In the genomic region with DNA sequence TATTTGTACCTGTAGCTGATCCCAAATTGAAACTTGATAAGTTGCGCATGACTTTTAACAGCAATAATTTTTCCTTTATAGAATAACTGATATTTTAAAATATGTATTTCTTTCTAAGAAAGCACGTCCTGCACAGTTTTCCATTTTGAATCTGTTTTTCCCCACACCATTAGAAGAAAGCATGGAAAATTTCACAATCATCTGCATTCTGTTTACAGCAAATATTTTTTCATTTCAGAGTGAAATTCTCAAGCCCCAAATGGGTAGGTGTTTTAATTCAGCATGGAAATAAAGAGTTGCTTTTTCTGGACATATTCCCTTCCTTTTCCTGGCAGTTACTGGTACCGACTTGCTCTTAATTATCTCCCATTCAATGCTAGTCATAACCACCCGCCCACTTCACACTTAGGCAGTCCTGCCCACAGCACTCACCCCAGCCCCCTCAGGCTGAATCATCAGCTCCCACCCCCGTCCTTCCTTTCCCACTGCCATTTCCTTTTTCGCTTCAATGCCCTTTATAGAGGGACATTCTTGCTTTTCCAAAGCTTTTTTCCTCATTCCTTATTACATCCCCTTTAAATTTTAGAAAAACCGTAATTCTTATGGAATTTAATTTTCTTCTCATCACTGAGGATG, we compare ENCODE assay signal across 7 cellular contexts.
A peak's percentile ranks its signal among the peaks of the same experiment; 100 is the strongest.
DNase-seq lines count a peak whose midpoint lies in the region; ATAC-seq and TF ChIP-seq lines count a peak whose summit lies in the region.

No MANE protein-coding gene starts in this region.

- BruUV-seq in IMR-90 (replicated peaks; lab: Mats Ljungman, UMichigan): no TSS peak

- no peaks in the 10 kb centered on the region for H3K9me3 Mint-ChIP-seq in activated CD4-positive, alpha-beta memory T cell treated with anti-CD3 and anti-CD28 coated beads for 36 hours

- H2BK15ac ChIP-seq in IMR-90 (ENCODE audit: low read depth, low read length): no peak overlapping the region

- no peaks in the 10 kb centered on the region for H3K36me3 ChIP-seq in IMR-90 (ENCODE audit: control insufficient read depth, insufficient read depth, low read length)

- no peak for TF ChIP-seq POLR2A in IMR-90 (IDR thresholded peaks at IDR 0.05; ENCODE audit: low read depth, low read length)

- no peaks in the 10 kb centered on the region for H3K27me3 Mint-ChIP-seq in activated CD4-positive, alpha-beta memory T cell treated with anti-CD3 and anti-CD28 coated beads for 36 hours

- no peaks in the 10 kb centered on the region for H3K9me3 ChIP-seq in IMR-90 (ENCODE audit: control insufficient read depth, insufficient read depth, low read length)

- no peak overlapping the region for H4K5ac ChIP-seq in IMR-90 (ENCODE audit: low read depth, low read length)

- H3K79me1 ChIP-seq in IMR-90 (ENCODE audit: low read depth in 1 of 2, low read length in 2 of 2): no peaks in the 10 kb centered on the region

- peak overlapping the region; percentile 44 for H3K4me2 ChIP-seq in IMR-90 (ENCODE audit: low read depth, low read length)

- no peak overlapping the region for H3K4me3 ChIP-seq in IMR-90 (ENCODE audit: insufficient read depth, low read depth, low read length)
- H3K4me3 ChIP-seq in fibroblast of villous mesenchyme (ENCODE audit: low read depth, low read length): no peak overlapping the region
- no peak overlapping the region for H3K4me3 ChIP-seq in skeletal muscle cell (ENCODE audit: low read depth, low read length)

- H4K20me1 ChIP-seq in IMR-90 (ENCODE audit: insufficient read depth, low read length): no peaks in the 10 kb centered on the region

- DNase-seq in IMR-90 (peak; percentile 59), fibroblast of villous mesenchyme (ENCODE audit: low read depth) (peak; percentile 60), skeletal muscle cell (ENCODE audit: low read depth) (peak; percentile 52), NCI-H1048 (lab: John Stamatoyannopoulos, UW) (no peak)
- peak; percentile 73 for DNase-seq in activated CD4-positive, alpha-beta memory T cell treated with anti-CD3 and anti-CD28 coated beads for 36 hours

- peak overlapping the region; percentile 61 for H3K27ac Mint-ChIP-seq in activated CD4-positive, alpha-beta memory T cell treated with anti-CD3 and anti-CD28 coated beads for 36 hours

- no peak overlapping the region for H3K4me3 Mint-ChIP-seq in activated CD4-positive, alpha-beta memory T cell treated with anti-CD3 and anti-CD28 coated beads for 36 hours

- in situ Hi-C loops in IMR-90 (cut with MboI; ENCODE audit: low sequenced_read_pairs): loop anchor here (25.0 kb wide), 1 partner anchor 346 kb away; no protein-coding TSS in a partner anchor

- no peak overlapping the region for H3K23ac ChIP-seq in IMR-90 (ENCODE audit: low read depth, low read length)

- no peak overlapping the region; the same call in 1 of the 2 replicates for H3K56ac ChIP-seq in IMR-90 (ENCODE audit: extremely low read depth, insufficient read depth, low read length)

- H3K9ac ChIP-seq in IMR-90 (ENCODE audit: low read depth, low read length): no peak overlapping the region

- CTCF ChIA-PET in IMR-90 (lab: Yijun Ruan, JAX): interaction anchor here (0.8 kb wide), 1 partner anchor 10 kb away, joined by 3 read pairs; no protein-coding TSS in a partner anchor
- CTCF ChIA-PET in activated CD4-positive, alpha-beta memory T cell treated with anti-CD3 and anti-CD28 coated beads for 36 hours (lab: Charles Lee): interaction anchor here (0.7 to 1.7 kb wide), 4 partner anchors 13 to 112 kb away, joined by 3 to 5 read pairs (median 4); no protein-coding TSS in a partner anchor

- WGBS in IMR-90 (ENCODE audit: extremely low coverage in 2 of 2, insufficient read length in 1 of 2), 2 experiments: no CpG with 5 or more reads among the region's 7 CpGs

- peak overlapping the region; percentile 37; the same call in 1 of the 2 replicates for H3K27ac ChIP-seq in IMR-90 (ENCODE audit: insufficient read depth, low read length)

- peaks cover 55% of the 10 kb centered on the region for H3K4me1 Mint-ChIP-seq in activated CD4-positive, alpha-beta memory T cell treated with anti-CD3 and anti-CD28 coated beads for 36 hours (ENCODE audit: low read depth)

- no peaks in the 10 kb centered on the region for H3K27me3 ChIP-seq in IMR-90 (ENCODE audit: control insufficient read depth, insufficient read depth, low read length)

- H2AK9ac ChIP-seq in IMR-90 (replicated peaks; ENCODE audit: low read depth, low read length, poor library complexity): no peak overlapping the region

- no peak overlapping the region for H3K4ac ChIP-seq in IMR-90 (ENCODE audit: low read depth, low read length)

- POLR2A ChIA-PET in IMR-90 (lab: Charles Lee; ENCODE audit: unreplicated experiment): no interaction called here
- POLR2A ChIA-PET in activated CD4-positive, alpha-beta memory T cell treated with anti-CD3 and anti-CD28 coated beads for 36 hours (lab: Charles Lee): no interaction called here

- H2BK20ac ChIP-seq in IMR-90 (ENCODE audit: low read depth, low read length): no peak overlapping the region

- H3K4me1 ChIP-seq in IMR-90 (ENCODE audit: control insufficient read depth, insufficient read depth, low read length): peaks cover 6% of the 10 kb centered on the region

- intact Hi-C loops in IMR-90 (cut with micrococcal nuclease): no loop called here
- intact Hi-C loops in activated CD4-positive, alpha-beta memory T cell treated with anti-CD3 and anti-CD28 coated beads for 36 hours (cut with micrococcal nuclease): loop anchor here (5.0 kb wide), 2 partner anchors 91 to 259 kb away; partner anchors contain the start of genes GLS and NEMP2

- H3K9me1 ChIP-seq in IMR-90 (ENCODE audit: insufficient read depth, low read length): peaks cover 6% of the 10 kb centered on the region; the same call in 1 of the 2 replicates

- no peak overlapping the region for H2AK5ac ChIP-seq in IMR-90 (ENCODE audit: low read depth, low read length)

- H3K14ac ChIP-seq in IMR-90 (replicated peaks; ENCODE audit: low read depth, low read length): no peak overlapping the region

- H2BK5ac ChIP-seq in IMR-90 (ENCODE audit: low read depth, low read length, poor library complexity, severe bottlenecking): peak overlapping the region; percentile 42

- H3K18ac ChIP-seq in IMR-90 (ENCODE audit: low read depth, low read length): no peak overlapping the region; the same call in 1 of the 2 replicates

- H2BK120ac ChIP-seq in IMR-90 (ENCODE audit: low read depth, low read length): no peak overlapping the region

- H3K36me3 Mint-ChIP-seq in activated CD4-positive, alpha-beta memory T cell treated with anti-CD3 and anti-CD28 coated beads for 36 hours: no peaks in the 10 kb centered on the region

- TF ChIP-seq CTCF in IMR-90 (conservative IDR thresholded peaks at IDR 0.05; ENCODE audit: low read depth, low read length) (no peak), fibroblast of villous mesenchyme (IDR thresholded peaks at IDR 0.05; ENCODE audit: insufficient read depth, low read depth, low read length) (no peak)

- dilution Hi-C loops in IMR-90 (cut with HindIII; ENCODE audit: low sequenced_read_pairs, unreplicated experiment): no loop called here

- H2AFZ ChIP-seq in IMR-90 (replicated peaks; ENCODE audit: low read length, poor library complexity): peak overlapping the region; percentile 75

- TF ChIP-seq RAD21 in IMR-90 (IDR thresholded peaks at IDR 0.05; ENCODE audit: low read length): no peak

- peak; percentile 84 for ATAC-seq in IMR-90 (ENCODE audit: low read depth)
- no peak for ATAC-seq in GM19035 (IDR thresholded peaks at IDR 0.05; ENCODE audit: unreplicated experiment)
- no peak for ATAC-seq in GM19328 (IDR thresholded peaks at IDR 0.05; ENCODE audit: unreplicated experiment)

- no peak overlapping the region for H4K91ac ChIP-seq in IMR-90 (ENCODE audit: insufficient read depth, low read depth, low read length)

- H4K8ac ChIP-seq in IMR-90 (ENCODE audit: low read depth in 2 of 2, low read length in 2 of 2): peak overlapping the region in 1 of 2 experiments; percentile 3; a peak in 1 of 4 replicates

TF ChIP-seq in IMR-90, 13 proteins besides CTCF, POLR2A, EP300 and RAD21:
- TF ChIP-seq CEBPB (IDR thresholded peaks at IDR 0.05; ENCODE audit: low read depth, low read length): peak; percentile 53; the same call in 1 of the 2 replicates
- peak; percentile 39 for TF ChIP-seq FOS (IDR thresholded peaks at IDR 0.05; ENCODE audit: low read depth, low read length)
- no peak for TF ChIP-seq SMC3 (IDR thresholded peaks at IDR 0.05; ENCODE audit: low read depth, low read length)
- peak; percentile 36; the same call in 1 of the 2 replicates for TF ChIP-seq MAZ (IDR thresholded peaks at IDR 0.05; ENCODE audit: borderline replicate concordance, low read depth, low read length)
